Comparison of ENCODE assay signal across 8 cellular contexts in genomic region chr16:84831728-84832127, GRCh38. TPM values are rescaled to one million over a fixed set of nuclear protein-coding genes. Genes with fewer than 3 reads are reported as not detected.
DNase-seq lines count a peak whose midpoint lies in the region; ATAC-seq and TF ChIP-seq lines count a peak whose summit lies in the region.
"Not testable (repeated sequence)": the region's sequence is repeated elsewhere in the genome, so short reads cannot be mapped to it uniquely, and the experiment has no call there.

No MANE protein-coding gene starts in this region.

- H3K36me3 ChIP-seq in ascending aorta; esophagus (ENCODE audit: control insufficient read depth in 2 of 2, insufficient read depth in 2 of 2, low read length in 1 of 2); psoas muscle (ENCODE audit: insufficient read depth in 1 of 2, low read depth in 1 of 2); transverse colon: not testable (repeated sequence)
- peaks cover 0 to 13% (median 0%) of the 10 kb centered on the region in 4 donors for H3K36me3 ChIP-seq in stomach

- not testable (repeated sequence) for TF ChIP-seq EP300 in stomach (IDR thresholded peaks at IDR 0.05); transverse colon (IDR thresholded peaks at IDR 0.05; ENCODE audit: low read depth)

- not testable (repeated sequence) for H3K9me3 ChIP-seq in AG04450 (ENCODE audit: control insufficient read depth, insufficient read depth, low read length); ascending aorta; esophagus (ENCODE audit: control insufficient read depth in 2 of 2, insufficient read depth in 1 of 2, low read depth in 1 of 2, low read length in 1 of 2); right cardiac atrium (ENCODE audit: control insufficient read depth, low read length); psoas muscle; stomach; transverse colon

- not testable (repeated sequence) for ATAC-seq in right cardiac atrium, psoas muscle

- peaks cover 46% of the 10 kb centered on the region for H3K4me1 Mint-ChIP-seq in mesothelial cell of epicardium

- not testable (repeated sequence) for H3K4me3 ChIP-seq in AG04450 (ENCODE audit: low read depth, low read length); ascending aorta; esophagus (ENCODE audit: low read depth in 1 of 2, low read length in 2 of 2); right cardiac atrium (ENCODE audit: low read length); psoas muscle; stomach; transverse colon

- intact Hi-C loops in ascending aorta (cut with DNase I); psoas muscle (cut with DNase I); stomach (cut with DNase I; ENCODE audit: low total_unique reads); transverse colon (cut with DNase I; ENCODE audit: low total_unique reads): not testable (repeated sequence)
- intact Hi-C loops in right cardiac atrium (cut with DNase I): loop anchor here in 2 of 4 donors (10.0 kb wide), 1 partner anchor 93 kb away; no protein-coding TSS in a partner anchor

- H3K27ac ChIP-seq in AG04450 (ENCODE audit: low read depth, low read length) (peak overlapping the region; percentile 100), ascending aorta (peak overlapping the region; percentile 39 to 50), esophagus (ENCODE audit: low read depth in 2 of 2, low read length in 1 of 2) (peak overlapping the region; percentile 91 to 92), right cardiac atrium (ENCODE audit: low read length) (peak overlapping the region; percentile 76), psoas muscle (peak overlapping the region; percentile 74), stomach (peak overlapping the region; percentile 61 to 96 (median 84)), transverse colon (peak overlapping the region; percentile 83 to 97 (median 92))

- CTCF ChIA-PET in AG04450 (lab: Charles Lee): interaction anchor here (1.4 to 3.3 kb wide), 2 partner anchors 92 to 120 kb away, joined by 3 to 9 read pairs; no protein-coding TSS in a partner anchor

- WGBS in esophagus, 2 donors: 80 to 82% methylated on average over 10 of the region's 10 CpGs
- WGBS in right cardiac atrium: 89% methylated on average over 10 of the region's 10 CpGs
- 84 to 86% (median 85%) methylated on average over 10 of the region's 10 CpGs for WGBS in psoas muscle, 3 donors
- WGBS in stomach, 5 donors: 75 to 81% (median 79%) methylated on average over 10 of the region's 10 CpGs
- 75 to 78% methylated on average over 6 to 10 of the region's 10 CpGs for WGBS in transverse colon (ENCODE audit: low coverage in 1 of 2), 2 donors

- not testable (repeated sequence) for H3K27me3 ChIP-seq in AG04450 (ENCODE audit: control insufficient read depth, insufficient read depth, low read length); ascending aorta; esophagus (ENCODE audit: control insufficient read depth in 1 of 2, insufficient read depth in 2 of 2, low read length in 2 of 2); right cardiac atrium (ENCODE audit: control insufficient read depth, insufficient read depth); psoas muscle (ENCODE audit: insufficient read depth in 3 of 3, low read length in 2 of 3); stomach; transverse colon

- not testable (repeated sequence) for DNase-seq in AG04450 (ENCODE audit: low read depth, low spot score); ascending aorta (ENCODE audit: low spot score in 2 of 2); right cardiac atrium; mesothelial cell of epicardium (ENCODE audit: low spot score in 2 of 2, unreplicated experiment in 2 of 2); psoas muscle; stomach; transverse colon

- not testable (repeated sequence) for H3K27me3 Mint-ChIP-seq in mesothelial cell of epicardium (ENCODE audit: low read depth)

- peak overlapping the region; percentile 68 for H3K27ac Mint-ChIP-seq in mesothelial cell of epicardium

- H3K4me1 ChIP-seq in ascending aorta (peaks cover 3 to 17% of the 10 kb centered on the region in 2 donors), psoas muscle (peaks cover 25% of the 10 kb centered on the region), stomach (peaks cover 0 to 93% (median 46%) of the 10 kb centered on the region in 4 donors), transverse colon (peaks cover 44 to 90% (median 68%) of the 10 kb centered on the region in 4 donors)
- H3K4me1 ChIP-seq in esophagus (ENCODE audit: control insufficient read depth in 2 of 2, insufficient read depth in 2 of 2, low read length in 1 of 2); right cardiac atrium (ENCODE audit: control insufficient read depth, insufficient read depth, low read length): not testable (repeated sequence)

- POLR2A ChIA-PET in AG04450 (lab: Yijun Ruan, JAX): interaction anchor here (0.9 to 3.3 kb wide), 7 partner anchors 12 to 180 kb away, joined by 3 to 70 read pairs (median 5); partner anchors contain the start of genes CRISPLD2 and ZDHHC7

- not testable (repeated sequence) for H3K36me3 Mint-ChIP-seq in mesothelial cell of epicardium

- not testable (repeated sequence) for TF ChIP-seq POLR2A in stomach (IDR thresholded peaks at IDR 0.05); transverse colon (IDR thresholded peaks at IDR 0.05)

- in situ Hi-C loops in transverse colon (cut with MboI; ENCODE audit: low pct_ligation_motif_present in 1 of 4, low pct_unique_long_range_greater_than_20kb in 1 of 4, low sequenced_read_pairs in 3 of 4): not testable (repeated sequence)

- not testable (repeated sequence) for H3K9me3 Mint-ChIP-seq in mesothelial cell of epicardium

- TF ChIP-seq CTCF in AG04450 (IDR thresholded peaks at IDR 0.05; ENCODE audit: low read depth, low read length); ascending aorta (IDR thresholded peaks at IDR 0.05); mesothelial cell of epicardium (IDR thresholded peaks at IDR 0.05; ENCODE audit: unreplicated experiment); psoas muscle (IDR thresholded peaks at IDR 0.05); stomach (IDR thresholded peaks at IDR 0.05); transverse colon (IDR thresholded peaks at IDR 0.05): not testable (repeated sequence)

- not testable (repeated sequence) for H3K4me3 Mint-ChIP-seq in mesothelial cell of epicardium

RNA-seq across cellular contexts. Expression of gene CRISPLD2, which starts 11.9 kb away (rescaled TPM):
- polyA plus RNA-seq in AG04450 (2011; rRNA removed) (91.5 and 103 TPM in 2 replicates), esophagus (1 to 10 TPM; 3.7 to 8.8 TPM), right cardiac atrium (12.7 TPM), psoas muscle (10 to 100 TPM in 1 of 3 donors, 1 to 10 TPM in 2; 7.1 to 11.5 (median 7.5) TPM), stomach (10 to 100 TPM; 18.3 to 46.0 (median 20.2) TPM)
- 186 and 231 TPM in 2 replicates for polyA minus RNA-seq in AG04450 (2011; rRNA and poly(A)+ RNA removed)
- total RNA-seq in ascending aorta (204 TPM), right cardiac atrium (10 to 100 TPM; 13.1 to 69.5 (median 29.2) TPM), mesothelial cell of epicardium (72.4 to 83.0 TPM (median 80.1 TPM) in 3 replicates), psoas muscle (10 to 100 TPM; 10.2 to 28.6 (median 20.4) TPM), stomach (100 to 1,000 TPM in 3 of 5 donors, 10 to 100 TPM in 2; 92.0 to 242 (median 102) TPM), transverse colon (100 to 1,000 TPM in 1 of 4 donors, 10 to 100 TPM in 3; 53.4 to 326 (median 71.0) TPM)

Comparison
In these comparisons a context has a peak if more than half of its experiments do, and no peak if none do; other contexts are left out.
1. H3K27ac ChIP-seq: peak in every context shown above with its lines; median percentile 100 in AG04450; 92 in transverse colon; 92 in esophagus; 84 in stomach; 76 in right cardiac atrium; 74 in psoas muscle; 44 in ascending aorta.